1 cellular context compared by ENCODE assay signal in genomic region chr4:47530801-47531200, GRCh38.
TF ChIP-seq lines count a peak whose summit lies in the region.

No MANE protein-coding gene starts in this region.

TF ChIP-seq in IMR-90, 13 proteins besides CTCF, POLR2A, EP300 and RAD21:
- TF ChIP-seq FOS (IDR thresholded peaks at IDR 0.05; ENCODE audit: low read depth, low read length) (no peak), CEBPB (IDR thresholded peaks at IDR 0.05; ENCODE audit: low read depth, low read length) (no peak), BHLHE40 (IDR thresholded peaks at IDR 0.05; ENCODE audit: low read depth, low read length) (no peak), ELK1 (IDR thresholded peaks at IDR 0.05; ENCODE audit: borderline replicate concordance, low read depth, low read length) (no peak), MAZ (IDR thresholded peaks at IDR 0.05; ENCODE audit: borderline replicate concordance, low read depth, low read length) (no peak), CHD1 (IDR thresholded peaks at IDR 0.05; ENCODE audit: low read depth, low read length) (no peak), NFE2L2 (IDR thresholded peaks at IDR 0.05; ENCODE audit: low read depth, low read length) (no peak), MXI1 (IDR thresholded peaks at IDR 0.05; ENCODE audit: borderline replicate concordance, low read depth, low read length) (no peak), SMC3 (IDR thresholded peaks at IDR 0.05; ENCODE audit: low read depth, low read length) (no peak), RFX5 (IDR thresholded peaks at IDR 0.05; ENCODE audit: low read depth, low read length) (no peak), RCOR1 (IDR thresholded peaks at IDR 0.05; ENCODE audit: insufficient replicate concordance, low read length) (no peak), MAFK (IDR thresholded peaks at IDR 0.05; ENCODE audit: low read depth, low read length) (no peak)
- TF ChIP-seq, protein P1, sequence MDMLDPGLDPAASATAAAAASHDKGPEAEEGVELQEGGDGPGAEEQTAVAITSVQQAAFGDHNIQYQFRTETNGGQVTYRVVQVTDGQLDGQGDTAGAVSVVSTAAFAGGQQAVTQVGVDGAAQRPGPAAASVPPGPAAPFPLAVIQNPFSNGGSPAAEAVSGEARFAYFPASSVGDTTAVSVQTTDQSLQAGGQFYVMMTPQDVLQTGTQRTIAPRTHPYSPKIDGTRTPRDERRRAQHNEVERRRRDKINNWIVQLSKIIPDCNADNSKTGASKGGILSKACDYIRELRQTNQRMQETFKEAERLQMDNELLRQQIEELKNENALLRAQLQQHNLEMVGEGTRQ (IDR thresholded peaks at IDR 0.05; ENCODE audit: low read depth, low read length), result no peak
TF ChIP-seq in IMR-90: peak in this region for 0.
